Comparison of ENCODE assay signal across 11 cellular contexts in genomic region chr2:151237422-151238012, GRCh38. TPM values are rescaled to one million over a fixed set of nuclear protein-coding genes. Genes with fewer than 3 reads are reported as not detected.
DNase-seq lines count a peak whose midpoint lies in the region; ATAC-seq and TF ChIP-seq lines count a peak whose summit lies in the region.
"Had no signal": no experiment of that assay in that cellular context is flagged by ENCODE, and none has a peak within 500 bp of the region (broad histone marks: within the 10 kb centered on the region; RNA-seq: fewer than 3 reads in every experiment).

No MANE protein-coding gene starts in this region.

- no peaks in the 10 kb centered on the region for H3K36me3 Mint-ChIP-seq in activated naive CD4-positive, alpha-beta T cell treated with anti-CD3 and anti-CD28 coated beads, Interleukin-2, amount 50 U/mL, for 72 hours

- peaks cover 14% of the 10 kb centered on the region for H3K4me1 ChIP-seq in Loucy (ENCODE audit: insufficient read depth, low read length, poor library complexity, severe bottlenecking)

- no peaks in the 10 kb centered on the region for H3K9me2 ChIP-seq in Loucy (replicated peaks; ENCODE audit: low read depth, low read length)

- no peak overlapping the region for H3K9ac ChIP-seq in Loucy (ENCODE audit: low read depth, low read length, poor library complexity, severe bottlenecking)

- H3K9me3 Mint-ChIP-seq in activated naive CD4-positive, alpha-beta T cell treated with anti-CD3 and anti-CD28 coated beads, Interleukin-2, amount 50 U/mL, for 72 hours = no peaks in the 10 kb centered on the region

- TF ChIP-seq CTCF in Loucy (conservative IDR thresholded peaks at IDR 0.05; ENCODE audit: low read length) = peak; percentile 64

- no peak overlapping the region for H3K27ac Mint-ChIP-seq in activated naive CD4-positive, alpha-beta T cell treated with anti-CD3 and anti-CD28 coated beads, Interleukin-2, amount 50 U/mL, for 72 hours

- H3K4me3 ChIP-seq in Loucy (ENCODE audit: low read length, poor library complexity, severe bottlenecking) = no peak overlapping the region
- H3K4me3 ChIP-seq: coronary artery had no signal

- no peaks in the 10 kb centered on the region for H4K20me1 ChIP-seq in Loucy (ENCODE audit: insufficient read depth, low read length, poor library complexity, severe bottlenecking)

- no peaks in the 10 kb centered on the region for H3K36me3 ChIP-seq in Loucy (ENCODE audit: insufficient read depth, low read length)

- no peaks in the 10 kb centered on the region for H3K79me2 ChIP-seq in Loucy (ENCODE audit: insufficient read depth, low read length)

- no peak for DNase-seq in activated naive CD4-positive, alpha-beta T cell treated with anti-CD3 and anti-CD28 coated beads, Interleukin-2, amount 50 U/mL, for 72 hours (ENCODE audit: low spot score in 2 of 2)
- DNase-seq in activated naive CD4-positive, alpha-beta T cell (lab: John Stamatoyannopoulos, UW) = no peak
- peak; percentile 4 for DNase-seq in dermis blood vessel endothelial cell
- peak; percentile 22 for DNase-seq in stimulated activated CD4-positive, alpha-beta T cell treated with anti-CD3 and anti-CD28 coated beads, Interleukin-4, amount 100 ng/mL, for 24 hours
- no peak for DNase-seq in T-helper 2 cell
- DNase-seq: left colon, RPMI8226 had no signal

- peak overlapping the region; percentile 13; the same call in 1 of the 2 replicates for H2AFZ ChIP-seq in Loucy (ENCODE audit: low read length)

- no peak overlapping the region for H3K4me2 ChIP-seq in Loucy (ENCODE audit: low read depth, low read length, poor library complexity, severe bottlenecking)

- no peaks in the 10 kb centered on the region for H3F3A ChIP-seq in Loucy (ENCODE audit: low read depth)

- peak; percentile 76 to 90 for ATAC-seq in activated naive CD4-positive, alpha-beta T cell treated with anti-CD3 and anti-CD28 coated beads, Interleukin-2, amount 50 U/mL, for 72 hours
- no peak for ATAC-seq in HG03196 (IDR thresholded peaks at IDR 0.05; ENCODE audit: unreplicated experiment)
- no peak for ATAC-seq in GM19397 (IDR thresholded peaks at IDR 0.05; ENCODE audit: unreplicated experiment)
- ATAC-seq: left colon had no signal

- no peaks in the 10 kb centered on the region for H3K9me3 ChIP-seq in Loucy (ENCODE audit: insufficient read depth, low read depth, low read length)

- H3K27me3 ChIP-seq in Loucy (ENCODE audit: insufficient read depth, low read length, poor library complexity, severe bottlenecking) = no peaks in the 10 kb centered on the region

RNA-seq across cellular contexts. Expression of gene RBM43, which starts 24.1 kb away (rescaled TPM):
- total RNA-seq in activated naive CD4-positive, alpha-beta T cell treated with anti-CD3 and anti-CD28 coated beads, Interleukin-2, amount 50 U/mL, for 72 hours = 1 to 10 TPM; 2.4 to 5.0 TPM
- total RNA-seq in dermis blood vessel endothelial cell = 2.0 and 4.2 TPM in 2 replicates

RNA-seq across cellular contexts. Expression of gene NMI, which starts 52.0 kb away (rescaled TPM):
- 10 to 100 TPM; 21.9 to 25.1 TPM for total RNA-seq in activated naive CD4-positive, alpha-beta T cell treated with anti-CD3 and anti-CD28 coated beads, Interleukin-2, amount 50 U/mL, for 72 hours
- 17.4 and 25.7 TPM in 2 replicates for total RNA-seq in dermis blood vessel endothelial cell

Comparison
In these comparisons a context has a peak if more than half of its experiments do, and no peak if none do; other contexts are left out.
1. ATAC-seq: peak in activated naive CD4-positive, alpha-beta T cell treated with anti-CD3 and anti-CD28 coated beads, Interleukin-2, amount 50 U/mL, for 72 hours (2 of 2); none in HG03196 (single experiment) and GM19397 (single experiment).
2. DNase-seq: peak in dermis blood vessel endothelial cell (single experiment) and stimulated activated CD4-positive, alpha-beta T cell treated with anti-CD3 and anti-CD28 coated beads, Interleukin-4, amount 100 ng/mL, for 24 hours (single experiment); none in activated naive CD4-positive, alpha-beta T cell treated with anti-CD3 and anti-CD28 coated beads, Interleukin-2, amount 50 U/mL, for 72 hours (0 of 2), activated naive CD4-positive, alpha-beta T cell (0 of 4) and T-helper 2 cell (0 of 5).